In genomic region chr3:197293605-197294237, GRCh38 we compare ENCODE assay signal across 1 cellular context.
TF ChIP-seq lines count a peak whose summit lies in the region.

No MANE protein-coding gene starts in this region.

TF ChIP-seq in GM12878, 131 proteins besides CTCF, POLR2A, EP300 and RAD21:
- TF ChIP-seq SPI1 (IDR thresholded peaks at IDR 0.05; ENCODE audit: borderline replicate concordance, insufficient read depth, low read depth, low read length) (peak; percentile 91), LARP7 (IDR thresholded peaks at IDR 0.05) (no peak)
TF ChIP-seq in GM12878: peak in this region for 1.
